11 cellular contexts compared by ENCODE assay signal in the genomic region with DNA sequence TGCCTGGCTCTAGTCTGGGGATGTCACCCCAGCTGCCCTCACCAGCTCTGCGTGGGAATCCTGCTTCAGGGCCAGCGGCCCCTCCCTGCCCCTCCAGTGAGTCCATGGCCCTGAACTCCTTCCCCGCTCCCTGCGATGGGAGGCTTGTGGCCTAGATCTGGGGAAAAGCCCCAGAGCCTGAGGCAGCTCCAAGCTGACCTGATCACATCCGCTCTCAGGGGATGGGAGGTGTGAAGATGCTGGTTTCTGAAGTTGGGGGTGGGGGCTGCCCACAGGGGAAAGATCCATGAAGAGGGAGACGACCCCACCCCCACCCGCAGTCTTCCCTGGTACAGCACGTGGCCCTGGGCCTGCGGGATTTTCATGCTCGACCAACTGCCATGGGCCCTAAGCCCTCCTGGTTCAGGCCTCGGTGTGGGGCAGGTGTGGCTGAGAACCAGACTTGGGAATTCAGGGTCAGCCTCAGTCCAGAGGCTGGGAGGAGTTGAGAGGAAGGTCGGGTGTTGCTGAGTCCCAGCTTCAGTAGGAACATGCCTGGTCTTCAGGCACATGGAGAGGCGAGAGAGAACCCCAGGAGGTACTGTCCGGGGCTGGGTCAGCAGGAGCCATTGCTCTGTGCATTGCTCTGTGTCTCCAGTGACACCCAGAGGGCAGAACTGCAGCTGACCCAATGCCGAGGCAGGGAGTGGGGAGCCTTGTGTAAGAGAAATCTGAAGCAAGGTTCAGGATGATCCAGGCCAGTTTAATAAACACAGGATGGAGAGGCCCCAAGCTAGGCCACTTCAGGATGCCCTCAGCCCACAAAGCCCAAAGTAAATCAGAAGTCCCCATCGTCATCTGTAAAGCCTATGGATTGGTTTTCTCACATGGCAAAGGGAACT.
DNase-seq lines count a peak whose midpoint lies in the region; ATAC-seq and TF ChIP-seq lines count a peak whose summit lies in the region.
"Had no signal": no experiment of that assay in that cellular context is flagged by ENCODE, and none has a peak within 500 bp of the region (broad histone marks: within the 10 kb centered on the region; RNA-seq: fewer than 3 reads in every experiment).

No MANE protein-coding gene starts in this region.

- no peaks in the 10 kb centered on the region for H3K27me3 Mint-ChIP-seq in activated CD4-positive, alpha-beta T cell treated with anti-CD3 and anti-CD28 coated beads for 36 hours
- H3K27me3 Mint-ChIP-seq in activated CD4-positive, alpha-beta T cell treated with anti-CD3 and anti-CD28 coated beads, Interleukin-2, amount 10 ng/mL, durations not matched to agents 7 days and 5 days, result no peaks in the 10 kb centered on the region
- H3K27me3 Mint-ChIP-seq: stimulated activated naive CD8-positive, alpha-beta T cell treated with anti-CD3 and anti-CD28 coated beads, Interleukin-15, Interleukin-2, amounts not matched to agents 100 ng/mL and 50 ng/mL, for 24 hours had no signal

- H3K36me3 ChIP-seq in right atrium auricular region, result no peaks in the 10 kb centered on the region
- H3K36me3 ChIP-seq in thoracic aorta, result no peaks in the 10 kb centered on the region

- no peak overlapping the region for H3K4me3 ChIP-seq in right atrium auricular region
- no peak overlapping the region for H3K4me3 ChIP-seq in thoracic aorta

- ATAC-seq in activated CD4-positive, alpha-beta T cell treated with anti-CD3 and anti-CD28 coated beads for 36 hours, result no peak
- ATAC-seq in thoracic aorta (ENCODE audit: insufficient number of reproducible peaks, low FRiP score, low read depth), result no peak

- no peak overlapping the region for H3K27ac ChIP-seq in VCaP
- no peak overlapping the region for H3K27ac ChIP-seq in right atrium auricular region
- peak overlapping the region; percentile 97 to 99 for H3K27ac ChIP-seq in thoracic aorta

- no peaks in the 10 kb centered on the region for H3K9me3 Mint-ChIP-seq in activated CD4-positive, alpha-beta T cell treated with anti-CD3 and anti-CD28 coated beads for 36 hours (ENCODE audit: low read depth)
- no peaks in the 10 kb centered on the region for H3K9me3 Mint-ChIP-seq in activated CD4-positive, alpha-beta T cell treated with anti-CD3 and anti-CD28 coated beads, Interleukin-2, amount 10 ng/mL, durations not matched to agents 7 days and 5 days
- H3K9me3 Mint-ChIP-seq: stimulated activated naive CD8-positive, alpha-beta T cell treated with anti-CD3 and anti-CD28 coated beads, Interleukin-15, Interleukin-2, amounts not matched to agents 100 ng/mL and 50 ng/mL, for 24 hours had no signal

- intact Hi-C loops in activated CD4-positive, alpha-beta T cell treated with anti-CD3 and anti-CD28 coated beads for 36 hours (cut with DNase I, micrococcal nuclease), result no loop called here

- no peaks in the 10 kb centered on the region for H3K36me3 Mint-ChIP-seq in activated CD4-positive, alpha-beta T cell treated with anti-CD3 and anti-CD28 coated beads for 36 hours (ENCODE audit: low read depth)
- H3K36me3 Mint-ChIP-seq in activated CD4-positive, alpha-beta T cell treated with anti-CD3 and anti-CD28 coated beads, Interleukin-2, amount 10 ng/mL, durations not matched to agents 7 days and 5 days (ENCODE audit: low read depth), result no peaks in the 10 kb centered on the region

- H3K4me3 Mint-ChIP-seq in activated CD4-positive, alpha-beta T cell treated with anti-CD3 and anti-CD28 coated beads for 36 hours, result no peak overlapping the region
- no peak overlapping the region for H3K4me3 Mint-ChIP-seq in activated CD4-positive, alpha-beta T cell treated with anti-CD3 and anti-CD28 coated beads, Interleukin-2, amount 10 ng/mL, durations not matched to agents 7 days and 5 days
- H3K4me3 Mint-ChIP-seq: stimulated activated naive CD8-positive, alpha-beta T cell treated with anti-CD3 and anti-CD28 coated beads, Interleukin-15, Interleukin-2, amounts not matched to agents 100 ng/mL and 50 ng/mL, for 24 hours had no signal

- CTCF ChIA-PET in activated CD4-positive, alpha-beta T cell treated with anti-CD3 and anti-CD28 coated beads for 36 hours (lab: Charles Lee), result interaction anchor here (0.7 to 6.3 kb wide), 7 partner anchors 10 to 528 kb away, joined by 3 to 79 read pairs (median 5); no protein-coding TSS in a partner anchor
- CTCF ChIA-PET in activated CD4-positive, alpha-beta T cell treated with anti-CD3 and anti-CD28 coated beads, Interleukin-2, amount 10 ng/mL, durations not matched to agents 7 days and 5 days (lab: Charles Lee), result interaction anchor here (1.1 to 6.1 kb wide), 4 partner anchors 15 to 22 kb away, joined by 4 to 29 read pairs (median 6); no protein-coding TSS in a partner anchor

- H3K9me3 ChIP-seq in right atrium auricular region (no peaks in the 10 kb centered on the region), thoracic aorta (no peaks in the 10 kb centered on the region)

- H3K4me1 Mint-ChIP-seq in activated CD4-positive, alpha-beta T cell treated with anti-CD3 and anti-CD28 coated beads for 36 hours, result no peaks in the 10 kb centered on the region
- no peaks in the 10 kb centered on the region for H3K4me1 Mint-ChIP-seq in activated CD4-positive, alpha-beta T cell treated with anti-CD3 and anti-CD28 coated beads, Interleukin-2, amount 10 ng/mL, durations not matched to agents 7 days and 5 days

- H3K4me1 ChIP-seq in right atrium auricular region (peaks cover 0 to 37% of the 10 kb centered on the region in 2 donors), thoracic aorta (ENCODE audit: control insufficient read depth in 1 of 2, low read depth in 2 of 2) (peaks cover 37 to 82% of the 10 kb centered on the region in 2 donors)

- POLR2A ChIA-PET in activated CD4-positive, alpha-beta T cell treated with anti-CD3 and anti-CD28 coated beads for 36 hours (lab: Charles Lee), result no interaction called here
- POLR2A ChIA-PET in activated CD4-positive, alpha-beta T cell treated with anti-CD3 and anti-CD28 coated beads, Interleukin-2, amount 10 ng/mL, durations not matched to agents 7 days and 5 days (lab: Charles Lee), result no interaction called here

- DNase-seq in activated CD4-positive, alpha-beta T cell treated with anti-CD3 and anti-CD28 coated beads for 36 hours, result peak; percentile 30
- no peak for DNase-seq in activated CD4-positive, alpha-beta T cell treated with anti-CD3 and anti-CD28 coated beads, Interleukin-2, amount 10 ng/mL, durations not matched to agents 7 days and 5 days
- peak; percentile 57 for DNase-seq in right atrium auricular region (ENCODE audit: low spot score)
- no peak for DNase-seq in thoracic aorta (ENCODE audit: low spot score)
- no peak for DNase-seq in epidermal melanocyte (ENCODE audit: insufficient read length, low spot score)
- no peak for DNase-seq in stimulated activated CD4-positive, alpha-beta T cell treated with anti-CD3 and anti-CD28 coated beads, Interleukin-1b, Interleukin-23, amount 100 ng/mL, for 48 hours
- DNase-seq in stimulated activated CD4-positive, alpha-beta T cell treated with anti-CD3 and anti-CD28 coated beads, Interleukin-4, amount 100 ng/mL, for 24 hours, result no peak
- DNase-seq: ACHN, H7 had no signal

- peak; percentile 36 for TF ChIP-seq CTCF in VCaP (conservative IDR thresholded peaks at IDR 0.05)
- TF ChIP-seq CTCF in right atrium auricular region (IDR thresholded peaks at IDR 0.05), result peak in 1 of 2 donors; percentile 44
- no peak for TF ChIP-seq CTCF in thoracic aorta (IDR thresholded peaks at IDR 0.05)

- no peak overlapping the region for H3K27ac Mint-ChIP-seq in activated CD4-positive, alpha-beta T cell treated with anti-CD3 and anti-CD28 coated beads for 36 hours
- no peak overlapping the region for H3K27ac Mint-ChIP-seq in activated CD4-positive, alpha-beta T cell treated with anti-CD3 and anti-CD28 coated beads, Interleukin-2, amount 10 ng/mL, durations not matched to agents 7 days and 5 days
- H3K27ac Mint-ChIP-seq: stimulated activated naive CD8-positive, alpha-beta T cell treated with anti-CD3 and anti-CD28 coated beads, Interleukin-15, Interleukin-2, amounts not matched to agents 100 ng/mL and 50 ng/mL, for 24 hours had no signal

- H3K27me3 ChIP-seq in right atrium auricular region (no peaks in the 10 kb centered on the region), thoracic aorta (replicated peaks; ENCODE audit: insufficient read depth) (no peaks in the 10 kb centered on the region)

Comparison
In these comparisons a context has a peak if more than half of its experiments do, and no peak if none do; other contexts are left out.
1. DNase-seq: peak in activated CD4-positive, alpha-beta T cell treated with anti-CD3 and anti-CD28 coated beads for 36 hours (single experiment) and right atrium auricular region (single experiment); none in activated CD4-positive, alpha-beta T cell treated with anti-CD3 and anti-CD28 coated beads, Interleukin-2, amount 10 ng/mL, durations not matched to agents 7 days and 5 days (single experiment), thoracic aorta (single experiment), epidermal melanocyte (single experiment), stimulated activated CD4-positive, alpha-beta T cell treated with anti-CD3 and anti-CD28 coated beads, Interleukin-1b, Interleukin-23, amount 100 ng/mL, for 48 hours (single experiment) and stimulated activated CD4-positive, alpha-beta T cell treated with anti-CD3 and anti-CD28 coated beads, Interleukin-4, amount 100 ng/mL, for 24 hours (single experiment).
2. H3K27ac ChIP-seq: peak in thoracic aorta (2 of 2); none in VCaP (single experiment) and right atrium auricular region (0 of 2).